ENCODE assay signal across 20 cellular contexts in genomic region chr11:123046473-123047264, GRCh38.
"Had no signal": no experiment of that assay in that cellular context is flagged by ENCODE, and none has a peak within 500 bp of the region (broad histone marks: within the 10 kb centered on the region; RNA-seq: fewer than 3 reads in every experiment).

No MANE protein-coding gene starts in this region.

- H3K36me3 ChIP-seq: lower lobe of right lung, neutrophil, tibial artery had no signal

- H3K4me1 ChIP-seq: body of pancreas, lower lobe of right lung, tibial artery had no signal

- H3K4me3 Mint-ChIP-seq: activated B cell treated with CpG ODN at 0.5 μM for 24 hours; activated CD4-positive, alpha-beta memory T cell treated with anti-CD3 and anti-CD28 coated beads, Interleukin-2, amount 10 ng/mL, durations not matched to agents 7 days and 5 days; activated naive CD8-positive, alpha-beta T cell treated with anti-CD3 and anti-CD28 coated beads, Interleukin-2, amount 10 ng/mL, durations not matched to agents 7 days and 5 days; activated T-cell treated with anti-CD3 and anti-CD28 coated beads, Interleukin-2, amount 50 U/mL, for 24 hours; natural killer cell had no signal

- H3K4me3 ChIP-seq: body of pancreas, lower lobe of right lung, tibial artery had no signal

- H3K27ac Mint-ChIP-seq: activated B cell treated with CpG ODN at 0.5 μM for 24 hours; activated CD4-positive, alpha-beta memory T cell treated with anti-CD3 and anti-CD28 coated beads, Interleukin-2, amount 10 ng/mL, durations not matched to agents 7 days and 5 days; activated naive CD8-positive, alpha-beta T cell treated with anti-CD3 and anti-CD28 coated beads, Interleukin-2, amount 10 ng/mL, durations not matched to agents 7 days and 5 days; activated T-cell treated with anti-CD3 and anti-CD28 coated beads, Interleukin-2, amount 50 U/mL, for 24 hours; activated T-helper 2 cell treated with anti-CD3 and anti-CD28 coated beads, Interferon-gamma antibody, Interleukin-2, Interleukin-4, amounts not matched to agents 10 μg/mL and 5 μg/mL and 100 μg/mL, durations not matched to agents 14 hours and 24 hours and 36 hours; natural killer cell had no signal

- H3K27me3 Mint-ChIP-seq: activated B cell treated with CpG ODN at 0.5 μM for 24 hours; activated T-cell treated with anti-CD3 and anti-CD28 coated beads, Interleukin-2, amount 50 U/mL, for 24 hours had no signal

- ATAC-seq: body of pancreas, lower lobe of right lung, natural killer cell, sciatic nerve had no signal

- H3K27me3 ChIP-seq: body of pancreas, neutrophil, tibial artery had no signal

- DNase-seq: activated B cell treated with CpG ODN at 0.5 μM for 24 hours; activated CD4-positive, alpha-beta memory T cell treated with anti-CD3 and anti-CD28 coated beads, Interleukin-2, amount 10 ng/mL, durations not matched to agents 7 days and 5 days; activated CD4-positive, alpha-beta T cell treated with anti-CD3 and anti-CD28 coated beads for 48 hours; activated naive CD4-positive, alpha-beta T cell treated with Interleukin-2 at 50 U/mL for 16 hours; activated naive CD8-positive, alpha-beta T cell treated with anti-CD3 and anti-CD28 coated beads, Interleukin-2, amount 10 ng/mL, durations not matched to agents 7 days and 5 days; activated T-cell treated with anti-CD3 and anti-CD28 coated beads, Interleukin-2, amount 50 U/mL, for 24 hours; hippocampal formation; left cardiac atrium; lower lobe of right lung; natural killer cell; stimulated activated CD4-positive, alpha-beta T cell treated with anti-CD3 and anti-CD28 coated beads, Interleukin-12 subunit alpha, Interleukin-12 subunit beta, amount 100 ng/mL, for 4 hours; stimulated activated CD4-positive, alpha-beta T cell treated with anti-CD3 and anti-CD28 coated beads, Interleukin-1b, Interleukin-23, amount 100 ng/mL, for 48 hours; stimulated activated CD8-positive, alpha-beta memory T cell treated with anti-CD3 and anti-CD28 coated beads, Interleukin-4, amount 100 ng/mL, for 48 hours; stimulated activated naive CD4-positive, alpha-beta T cell; SW 1271; tibial artery had no signal

- H3K4me1 Mint-ChIP-seq: activated B cell treated with CpG ODN at 0.5 μM for 24 hours; activated CD4-positive, alpha-beta memory T cell treated with anti-CD3 and anti-CD28 coated beads, Interleukin-2, amount 10 ng/mL, durations not matched to agents 7 days and 5 days; activated naive CD8-positive, alpha-beta T cell treated with anti-CD3 and anti-CD28 coated beads, Interleukin-2, amount 10 ng/mL, durations not matched to agents 7 days and 5 days; natural killer cell had no signal

- H3K27ac ChIP-seq: body of pancreas, lower lobe of right lung, neutrophil, tibial artery had no signal

- H3K9me3 Mint-ChIP-seq: activated B cell treated with CpG ODN at 0.5 μM for 24 hours; activated CD4-positive, alpha-beta memory T cell treated with anti-CD3 and anti-CD28 coated beads, Interleukin-2, amount 10 ng/mL, durations not matched to agents 7 days and 5 days; activated naive CD8-positive, alpha-beta T cell treated with anti-CD3 and anti-CD28 coated beads, Interleukin-2, amount 10 ng/mL, durations not matched to agents 7 days and 5 days; activated T-cell treated with anti-CD3 and anti-CD28 coated beads, Interleukin-2, amount 50 U/mL, for 24 hours; activated T-helper 2 cell treated with anti-CD3 and anti-CD28 coated beads, Interferon-gamma antibody, Interleukin-2, Interleukin-4, amounts not matched to agents 10 μg/mL and 5 μg/mL and 100 μg/mL, durations not matched to agents 14 hours and 24 hours and 36 hours; natural killer cell had no signal

- H3K36me3 Mint-ChIP-seq: activated naive CD8-positive, alpha-beta T cell treated with anti-CD3 and anti-CD28 coated beads, Interleukin-2, amount 10 ng/mL, durations not matched to agents 7 days and 5 days; natural killer cell had no signal
